Comparison of ENCODE assay signal across 22 cellular contexts in the genomic region with DNA sequence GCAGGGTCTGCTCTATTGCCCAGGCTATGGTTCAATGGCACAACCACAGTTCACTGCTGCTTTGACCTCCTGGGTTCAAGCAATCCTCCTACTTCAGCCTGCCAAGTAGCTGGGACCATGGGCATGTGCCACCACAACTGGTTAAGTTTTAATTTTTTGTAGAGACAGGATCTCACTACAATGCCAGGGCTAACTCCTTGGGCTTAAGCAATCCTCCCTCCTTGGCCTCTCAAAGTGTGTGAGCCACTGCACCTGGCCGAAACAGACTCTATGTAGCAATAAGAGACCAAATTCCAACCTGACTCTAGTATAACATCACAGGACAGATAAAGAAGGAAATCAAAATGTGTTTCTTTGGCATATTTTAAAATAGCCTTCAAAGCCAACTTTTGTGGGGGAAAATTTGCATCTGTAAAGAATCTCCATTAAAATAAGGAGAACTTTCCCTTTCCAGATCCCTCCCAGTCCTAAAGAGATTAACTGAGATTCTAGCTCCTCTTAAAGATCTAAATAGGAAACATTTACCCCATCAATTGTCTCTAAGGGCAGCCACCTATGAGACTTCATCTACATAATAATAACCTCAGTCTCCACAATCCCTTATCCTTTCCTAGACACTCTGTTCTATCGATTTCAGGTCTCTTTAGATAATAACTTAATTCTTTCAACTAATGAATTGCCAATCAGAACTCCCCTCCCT.
"Had no signal": no experiment of that assay in that cellular context is flagged by ENCODE, and none has a peak within 500 bp of the region (broad histone marks: within the 10 kb centered on the region; RNA-seq: fewer than 3 reads in every experiment).

No MANE protein-coding gene starts in this region.

- H3K4me1 ChIP-seq: lower lobe of right lung, prostate gland had no signal

- H3K27me3 ChIP-seq: sigmoid colon, stomach, thyroid gland, vagina had no signal

- H3K9me3 Mint-ChIP-seq: nephron progenitor cell; stimulated activated effector memory CD8-positive, alpha-beta T cell treated with anti-CD3 and anti-CD28 coated beads, Interleukin-12 subunit alpha, Interleukin-12 subunit beta, amount 100 ng/mL, for 72 hours had no signal

- H3K9me3 ChIP-seq: lower lobe of right lung, prostate gland, sigmoid colon, stomach, thyroid gland, vagina had no signal

- H3K4me3 ChIP-seq: lower lobe of right lung, prostate gland, sigmoid colon, stomach, thyroid gland, vagina had no signal

- H3K27me3 Mint-ChIP-seq: effector memory CD8-positive, alpha-beta T cell; naive thymus-derived CD8-positive, alpha-beta T cell had no signal

- H3K36me3 Mint-ChIP-seq: naive thymus-derived CD8-positive, alpha-beta T cell; stimulated activated effector memory CD8-positive, alpha-beta T cell treated with anti-CD3 and anti-CD28 coated beads, Interleukin-12 subunit alpha, Interleukin-12 subunit beta, amount 100 ng/mL, for 72 hours had no signal

- H3K36me3 ChIP-seq: lower lobe of right lung, prostate gland, sigmoid colon, stomach, thyroid gland, vagina had no signal

- H3K27ac Mint-ChIP-seq: effector memory CD8-positive, alpha-beta T cell; naive thymus-derived CD8-positive, alpha-beta T cell; nephron progenitor cell; stimulated activated effector memory CD8-positive, alpha-beta T cell treated with anti-CD3 and anti-CD28 coated beads, Interleukin-12 subunit alpha, Interleukin-12 subunit beta, amount 100 ng/mL, for 72 hours had no signal

- H3K27ac ChIP-seq: lower lobe of right lung, prostate gland, sigmoid colon, stomach, thyroid gland, vagina had no signal

- H3K4me1 Mint-ChIP-seq: naive thymus-derived CD8-positive, alpha-beta T cell; stimulated activated effector memory CD8-positive, alpha-beta T cell treated with anti-CD3 and anti-CD28 coated beads, Interleukin-12 subunit alpha, Interleukin-12 subunit beta, amount 100 ng/mL, for 72 hours had no signal

- H3K4me3 Mint-ChIP-seq: effector memory CD8-positive, alpha-beta T cell; naive thymus-derived CD8-positive, alpha-beta T cell; nephron progenitor cell; stimulated activated effector memory CD8-positive, alpha-beta T cell treated with anti-CD3 and anti-CD28 coated beads, Interleukin-12 subunit alpha, Interleukin-12 subunit beta, amount 100 ng/mL, for 72 hours had no signal

- DNase-seq: effector memory CD8-positive, alpha-beta T cell; erythroblast; hypothalamus; left ventricle myocardium superior; lower lobe of right lung; naive thymus-derived CD8-positive, alpha-beta T cell; nephron progenitor cell; nucleus accumbens; right cardiac atrium; sigmoid colon; stimulated activated CD4-positive, alpha-beta T cell treated with anti-CD3 and anti-CD28 coated beads, Interleukin-2, amount 100 ng/mL, for 24 hours; stimulated activated CD4-positive, alpha-beta T cell treated with anti-CD3 and anti-CD28 coated beads, Interleukin-4, amount 100 ng/mL, for 24 hours; stimulated activated naive CD4-positive, alpha-beta T cell treated with Interleukin-2 at 50 U/mL for 16 hours; stomach; thyroid gland; trophoblast cell had no signal

- FAIRE-seq: endometrium, frontal cortex, keratinocyte had no signal
